In the genomic region with DNA sequence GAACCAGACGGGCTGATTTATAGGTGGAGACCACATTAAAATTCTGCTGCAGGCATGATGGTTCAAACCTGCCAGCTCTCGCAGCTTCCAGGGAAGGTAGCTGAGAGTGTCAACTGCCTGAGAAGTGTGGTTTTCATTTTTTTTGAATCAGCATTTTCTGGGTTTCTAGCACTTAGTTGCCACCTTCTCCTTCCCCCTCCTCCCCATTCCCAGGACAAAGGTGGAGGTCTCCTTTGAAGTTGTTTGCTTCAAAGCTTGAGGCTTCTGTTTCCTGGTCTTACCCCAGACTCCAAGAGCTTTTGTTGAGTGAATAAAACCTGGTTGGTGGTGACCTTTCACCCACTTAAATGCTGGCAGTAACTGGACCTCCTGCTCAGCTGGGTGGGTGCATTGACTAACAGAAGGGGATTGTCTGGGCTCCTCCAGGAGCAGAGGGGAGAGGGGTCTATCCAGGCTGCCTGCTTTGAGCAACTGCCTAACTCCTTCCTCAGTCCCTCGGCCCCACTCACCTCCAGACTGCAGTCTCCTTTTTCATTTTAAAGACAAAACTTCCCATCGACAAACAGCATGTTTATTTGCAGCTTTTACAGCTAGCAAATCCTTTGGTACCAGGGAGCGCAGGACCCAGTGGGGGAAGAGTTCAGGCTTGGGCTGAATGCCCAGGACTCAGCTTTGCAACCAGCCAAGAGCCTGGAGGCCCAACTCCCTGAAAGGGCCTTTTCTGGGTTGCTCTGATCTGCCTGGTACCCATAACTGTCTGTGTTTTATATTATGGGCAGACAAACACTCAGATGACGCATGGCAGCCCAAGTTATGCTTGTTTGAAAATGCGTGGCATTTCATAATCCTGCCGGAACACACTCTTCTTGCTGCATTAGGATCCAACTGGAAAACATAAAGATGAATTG, we compare ENCODE assay signal across 9 cellular contexts. TPM values are rescaled to one million over a fixed set of nuclear protein-coding genes. Genes with fewer than 3 reads are reported as not detected.
DNase-seq lines count a peak whose midpoint lies in the region; TF ChIP-seq lines count a peak whose summit lies in the region.
"Had no signal": no experiment of that assay in that cellular context is flagged by ENCODE, and none has a peak within 500 bp of the region (broad histone marks: within the 10 kb centered on the region; RNA-seq: fewer than 3 reads in every experiment).

No MANE protein-coding gene starts in this region.

- H3K18ac ChIP-seq in trophoblast cell (ENCODE audit: low read length) = no peak overlapping the region

- peak overlapping the region; percentile 75 for H3K4me2 ChIP-seq in trophoblast cell (ENCODE audit: low read length)

- no peak for TF ChIP-seq CTCF in CD14-positive monocyte (IDR thresholded peaks at IDR 0.05)
- TF ChIP-seq CTCF in WI38 (IDR thresholded peaks at IDR 0.05; ENCODE audit: low read depth, low read length) = no peak
- no peak for TF ChIP-seq CTCF in GM10266 (IDR thresholded peaks at IDR 0.05; ENCODE audit: control insufficient read depth, insufficient read depth, low read depth, missing control alignments)
- no peak for TF ChIP-seq CTCF in GM13977 (IDR thresholded peaks at IDR 0.05; ENCODE audit: extremely low read depth, insufficient read depth, missing control alignments)

- peak overlapping the region in 3 of 7 donors; percentile 30 to 63 (median 37) for H3K27ac Mint-ChIP-seq in CD14-positive monocyte
- H3K27ac Mint-ChIP-seq: activated naive CD8-positive, alpha-beta T cell treated with anti-CD3 and anti-CD28 coated beads, Interleukin-2, amount 10 ng/mL, durations not matched to agents 7 days and 5 days had no signal

- H3K36me3 Mint-ChIP-seq in CD14-positive monocyte = peaks cover 16 to 22% of the 10 kb centered on the region in 2 donors
- H3K36me3 Mint-ChIP-seq: activated naive CD8-positive, alpha-beta T cell treated with anti-CD3 and anti-CD28 coated beads, Interleukin-2, amount 10 ng/mL, durations not matched to agents 7 days and 5 days had no signal

- peaks cover 6% of the 10 kb centered on the region for H3K9me3 ChIP-seq in trophoblast cell (ENCODE audit: insufficient read depth, low read depth, low read length)

- peak overlapping the region; percentile 64 for H4K8ac ChIP-seq in trophoblast cell (ENCODE audit: low read depth, low read length)

- H2AK5ac ChIP-seq in trophoblast cell (ENCODE audit: low read length) = peak overlapping the region; percentile 44

- TF ChIP-seq POLR2A in erythroblast (IDR thresholded peaks at IDR 0.05; ENCODE audit: low read length) = no peak

- peaks cover 13 to 15% of the 10 kb centered on the region in 2 experiments for H3K36me3 ChIP-seq in trophoblast cell (ENCODE audit: control insufficient read depth in 1 of 2, insufficient read depth in 2 of 2, low read length in 2 of 2)

- WGBS in trophoblast cell (ENCODE audit: extremely low coverage, insufficient coverage, insufficient read length) = no CpG with 5 or more reads among the region's 8 CpGs

- H3K14ac ChIP-seq in trophoblast cell (ENCODE audit: low read length) = peak overlapping the region; percentile 63

- peak overlapping the region; percentile 48 for H4K91ac ChIP-seq in trophoblast cell (ENCODE audit: low read depth, low read length)

- peaks cover 12 to 32% (median 21%) of the 10 kb centered on the region in 3 donors for H3K27me3 Mint-ChIP-seq in CD14-positive monocyte (ENCODE audit: low read depth in 3 of 3)

- peak overlapping the region; percentile 84 for H3K27ac ChIP-seq in trophoblast cell (ENCODE audit: low read depth, low read length)

- H3K4me1 ChIP-seq in trophoblast cell (ENCODE audit: control insufficient read depth in 1 of 2, insufficient read depth in 2 of 2, low read length in 2 of 2) = peaks cover 10 to 18% of the 10 kb centered on the region in 2 experiments

- no peak overlapping the region for H3K23ac ChIP-seq in trophoblast cell (ENCODE audit: low read length)

- peak overlapping the region; percentile 46 for H2BK120ac ChIP-seq in trophoblast cell (ENCODE audit: insufficient read depth, low read length, poor library complexity)

- DNase-seq in CD14-positive monocyte (ENCODE audit: low spot score) (no peak), head of caudate nucleus (peak; percentile 72 to 96 (median 90)), trophoblast cell (peak; percentile 67 to 83), GM10266 (ENCODE audit: extremely low spot score) (no peak), erythroblast (lab: John Stamatoyannopoulos, UW) (no peak), GM13977 (ENCODE audit: low spot score) (no peak), SKM-1 (lab: John Stamatoyannopoulos, UW; ENCODE audit: unreplicated experiment) (no peak)
- DNase-seq: activated naive CD8-positive, alpha-beta T cell treated with anti-CD3 and anti-CD28 coated beads, Interleukin-2, amount 10 ng/mL, durations not matched to agents 7 days and 5 days had no signal

- H4K12ac ChIP-seq in trophoblast cell (ENCODE audit: low read depth, low read length) = no peak overlapping the region

- no peak overlapping the region for H3K9ac ChIP-seq in trophoblast cell (ENCODE audit: low read length)

- peaks cover 27% of the 10 kb centered on the region for H3K4me1 Mint-ChIP-seq in CD14-positive monocyte

- peaks cover 0 to 8% (median 3%) of the 10 kb centered on the region in 7 donors for H3K9me3 Mint-ChIP-seq in CD14-positive monocyte
- H3K9me3 Mint-ChIP-seq: activated naive CD8-positive, alpha-beta T cell treated with anti-CD3 and anti-CD28 coated beads, Interleukin-2, amount 10 ng/mL, durations not matched to agents 7 days and 5 days had no signal

- in situ Hi-C loops in GM13977 (cut with MboI; ENCODE audit: low pct_unique_long_range_greater_than_20kb, low sequenced_read_pairs, unreplicated experiment) = no loop called here

- H2AFZ ChIP-seq in trophoblast cell (ENCODE audit: insufficient read depth, low read length, poor library complexity) = no peak overlapping the region

- intact Hi-C loops in CD14-positive monocyte (cut with micrococcal nuclease) = loop anchor here in 1 of 2 donors (5.0 kb wide), 1 partner anchor 192 kb away; no protein-coding TSS in a partner anchor
- intact Hi-C loops in head of caudate nucleus (cut with DNase I) = loop anchor here (2.0 to 5.0 kb wide), 2 partner anchors 68 to 132 kb away; no protein-coding TSS in a partner anchor

- no peaks in the 10 kb centered on the region for H3K27me3 ChIP-seq in trophoblast cell (ENCODE audit: insufficient read depth, low read length)

- H3K79me2 ChIP-seq in trophoblast cell (ENCODE audit: control insufficient read depth, insufficient read depth, low read length, poor library complexity) = peaks cover 23% of the 10 kb centered on the region

- peak overlapping the region; percentile 51 for H2BK5ac ChIP-seq in trophoblast cell (ENCODE audit: low read depth, low read length, poor library complexity)

- peak overlapping the region; percentile 17 for H3K4ac ChIP-seq in trophoblast cell (ENCODE audit: low read depth, low read length)

- H3K4me3 Mint-ChIP-seq in CD14-positive monocyte = peak overlapping the region; percentile 77 to 90
- H3K4me3 Mint-ChIP-seq: activated naive CD8-positive, alpha-beta T cell treated with anti-CD3 and anti-CD28 coated beads, Interleukin-2, amount 10 ng/mL, durations not matched to agents 7 days and 5 days had no signal

- H3K4me3 ChIP-seq in WI38 (ENCODE audit: low read depth, low read length) (0 out of 2 replicates have a peak overlapping the region, but pooled peaks have one; percentile 14), trophoblast cell (ENCODE audit: low read depth, low read length) (no peak overlapping the region)

- peak overlapping the region; percentile 72 for H2BK12ac ChIP-seq in trophoblast cell (ENCODE audit: low read length)

- H3K79me1 ChIP-seq in trophoblast cell (ENCODE audit: low read length) = peaks cover 34% of the 10 kb centered on the region

RNA-seq across cellular contexts. Expression of a gene that starts 3.6 kb away (rescaled TPM):
- 10 to 100 TPM; 43.3 to 66.3 TPM for polyA plus RNA-seq in CD14-positive monocyte
- 220 and 222 TPM in 2 replicates for polyA plus RNA-seq in trophoblast cell (2013)

Comparison
In these comparisons a context has a peak if more than half of its experiments do, and no peak if none do; other contexts are left out.
1. DNase-seq: peak in head of caudate nucleus (42 of 42) and trophoblast cell (2 of 2); none in CD14-positive monocyte (single experiment), GM10266 (single experiment), erythroblast (0 of 2), GM13977 (single experiment) and SKM-1 (single experiment).